27 cellular contexts compared by ENCODE assay signal in the genomic region with DNA sequence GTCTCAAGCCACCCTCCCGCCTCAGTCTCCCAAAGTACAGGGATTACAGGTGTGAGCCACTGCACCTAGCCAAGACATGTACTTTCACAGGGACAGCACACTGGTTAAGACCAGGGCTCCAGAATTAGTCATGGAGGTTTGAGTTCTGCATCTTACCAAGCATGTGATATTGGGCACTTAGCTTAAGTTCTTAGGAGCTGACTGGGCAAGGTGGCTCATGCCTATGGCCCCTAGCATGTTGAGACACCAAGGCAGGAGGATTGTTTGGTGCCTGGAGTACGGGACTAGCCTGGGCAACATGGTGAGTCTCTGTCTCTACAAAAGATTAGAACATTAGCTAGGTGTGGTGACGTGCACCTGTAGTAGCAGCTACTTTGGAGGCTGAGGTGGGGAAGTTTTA.
"Had no signal": no experiment of that assay in that cellular context is flagged by ENCODE, and none has a peak within 500 bp of the region (broad histone marks: within the 10 kb centered on the region; RNA-seq: fewer than 3 reads in every experiment).

No MANE protein-coding gene starts in this region.

- DNase-seq: activated CD4-positive, alpha-beta T cell treated with anti-CD3 and anti-CD28 coated beads, Interleukin-2, amount 10 ng/mL, durations not matched to agents 24 days and 14 days; activated CD4-positive, alpha-beta T cell treated with anti-CD3 and anti-CD28 coated beads, Interleukin-2, amount 50 U/mL, for 4 hours; activated CD8-positive, alpha-beta T cell treated with anti-CD3 and anti-CD28 coated beads for 36 hours; activated effector memory CD4-positive, alpha-beta T cell treated with anti-CD3 and anti-CD28 coated beads, Interleukin-2, amount 50 U/mL, for 16 hours; activated naive CD4-positive, alpha-beta T cell; activated naive CD4-positive, alpha-beta T cell treated with anti-CD3 and anti-CD28 coated beads, Interleukin-2, amount 50 U/mL, for 16 hours; activated naive CD8-positive, alpha-beta T cell treated with anti-CD3 and anti-CD28 coated beads for 36 hours; activated T-cell treated with anti-CD3 and anti-CD28 coated beads, Interleukin-2, amount 50 U/mL, for 1 hour; activated T-cell treated with anti-CD3 and anti-CD28 coated beads, Interleukin-2, amount 50 U/mL, for 72 hours; body of pancreas; MM.1S; MV-4-11; NCI-H1092 treated with DMSO at 0.1 percent for 48 hours; NCI-H1417; NCI-H146; NCI-H187; NCI-H2029 treated with DMSO at 0.1 percent for 48 hours; NCI-H2107; NCI-H2171; NCI-H510A; NCI-H526; NCI-H748 treated with DMSO at 0.1 percent for 48 hours; PC-9; Right ventricle myocardium superior; T1000 had no signal

- H3K27me3 Mint-ChIP-seq: activated CD8-positive, alpha-beta T cell treated with anti-CD3 and anti-CD28 coated beads for 36 hours had no signal

- H3K9me3 Mint-ChIP-seq: activated CD4-positive, alpha-beta T cell treated with anti-CD3 and anti-CD28 coated beads, Interleukin-2, amount 10 ng/mL, durations not matched to agents 24 days and 14 days; activated CD8-positive, alpha-beta T cell treated with anti-CD3 and anti-CD28 coated beads for 36 hours; activated naive CD8-positive, alpha-beta T cell treated with anti-CD3 and anti-CD28 coated beads for 36 hours; activated T-cell treated with anti-CD3 and anti-CD28 coated beads, Interleukin-2, amount 50 U/mL, for 72 hours; activated T-helper 17 cell treated with anti-CD3 and anti-CD28 coated beads, Interleukin-2, amount 50 U/mL, for 72 hours had no signal

- H3K27ac ChIP-seq: body of pancreas, KMS-11, PC-9 had no signal

- H3K4me3 ChIP-seq: body of pancreas, PC-9 had no signal

- H3K27me3 ChIP-seq: body of pancreas had no signal

- H3K27ac Mint-ChIP-seq: activated CD4-positive, alpha-beta T cell treated with anti-CD3 and anti-CD28 coated beads, Interleukin-2, amount 10 ng/mL, durations not matched to agents 24 days and 14 days; activated CD8-positive, alpha-beta T cell treated with anti-CD3 and anti-CD28 coated beads for 36 hours; activated naive CD8-positive, alpha-beta T cell treated with anti-CD3 and anti-CD28 coated beads for 36 hours; activated T-cell treated with anti-CD3 and anti-CD28 coated beads, Interleukin-2, amount 50 U/mL, for 72 hours; activated T-helper 17 cell treated with anti-CD3 and anti-CD28 coated beads, Interleukin-2, amount 50 U/mL, for 72 hours had no signal

- H3K4me3 Mint-ChIP-seq: activated CD4-positive, alpha-beta T cell treated with anti-CD3 and anti-CD28 coated beads, Interleukin-2, amount 10 ng/mL, durations not matched to agents 24 days and 14 days; activated CD8-positive, alpha-beta T cell treated with anti-CD3 and anti-CD28 coated beads for 36 hours; activated naive CD8-positive, alpha-beta T cell treated with anti-CD3 and anti-CD28 coated beads for 36 hours; activated T-helper 17 cell treated with anti-CD3 and anti-CD28 coated beads, Interleukin-2, amount 50 U/mL, for 72 hours had no signal

- H3K9me3 ChIP-seq: body of pancreas had no signal
